8 cellular contexts compared by ENCODE assay signal in genomic region chr5:8756498-8757084, GRCh38.
DNase-seq lines count a peak whose midpoint lies in the region; ATAC-seq and TF ChIP-seq lines count a peak whose summit lies in the region.

No MANE protein-coding gene starts in this region.

- H3F3A ChIP-seq in GM23338 (replicated peaks; ENCODE audit: low read depth): no peaks in the 10 kb centered on the region

- CTCF ChIA-PET in CD4-positive, alpha-beta T cell (lab: Charles Lee): no interaction called here

- peaks cover 26% of the 10 kb centered on the region for H3K9me3 Mint-ChIP-seq in GM23338
- peaks cover 13% of the 10 kb centered on the region for H3K9me3 Mint-ChIP-seq in progenitor cell of endocrine pancreas (ENCODE audit: low read depth)
- peaks cover 16% of the 10 kb centered on the region for H3K9me3 Mint-ChIP-seq in CD4-positive, alpha-beta T cell

- ATAC-seq in GM23338: peak; percentile 66
- no peak for ATAC-seq in HG02798 (IDR thresholded peaks at IDR 0.05; ENCODE audit: poor library complexity, unreplicated experiment)
- ATAC-seq in CD4-positive, alpha-beta T cell (ENCODE audit: poor library complexity): no peak

- no peaks in the 10 kb centered on the region for H3K4me1 ChIP-seq in GM23338 (ENCODE audit: insufficient read depth)

- no peaks in the 10 kb centered on the region for H4K20me1 ChIP-seq in GM23338 (replicated peaks; ENCODE audit: insufficient read depth)

- POLR2A ChIA-PET in CD4-positive, alpha-beta T cell (lab: Charles Lee): no interaction called here

- H3K27ac ChIP-seq in GM23338 (ENCODE audit: low read depth): no peak overlapping the region
- no peak overlapping the region for H3K27ac ChIP-seq in CD4-positive, alpha-beta T cell (ENCODE audit: low read depth, low read length)

- in situ Hi-C loops in ACHN (cut with HindIII; ENCODE audit: low pct_ligation_motif_present, low pct_unique_long_range_greater_than_20kb, low sequenced_read_pairs): no loop called here

- no peak overlapping the region for H3K27ac Mint-ChIP-seq in GM23338
- H3K27ac Mint-ChIP-seq in progenitor cell of endocrine pancreas: no peak overlapping the region
- no peak overlapping the region for H3K27ac Mint-ChIP-seq in CD4-positive, alpha-beta T cell

- TF ChIP-seq CTCF in GM23338 (conservative IDR thresholded peaks at IDR 0.05; ENCODE audit: low read depth in 2 of 2) (peak; percentile 68 to 80), epithelial cell of esophagus (IDR thresholded peaks at IDR 0.05; ENCODE audit: insufficient read depth, low read depth, low read length, missing control alignments) (peak; percentile 73), progenitor cell of endocrine pancreas (IDR thresholded peaks at IDR 0.05; ENCODE audit: unreplicated experiment) (peak; percentile 62)
- no peak for TF ChIP-seq CTCF in CD4-positive, alpha-beta T cell (IDR thresholded peaks at IDR 0.05)

- no peaks in the 10 kb centered on the region; the same call in 1 of the 2 replicates for H3K36me3 ChIP-seq in GM23338 (ENCODE audit: insufficient read depth)

- no peak overlapping the region for H2AFZ ChIP-seq in GM23338

- H3K36me3 Mint-ChIP-seq in GM23338 (ENCODE audit: low read depth): peaks cover 17% of the 10 kb centered on the region
- no peaks in the 10 kb centered on the region for H3K36me3 Mint-ChIP-seq in progenitor cell of endocrine pancreas (ENCODE audit: insufficient read depth)
- H3K36me3 Mint-ChIP-seq in CD4-positive, alpha-beta T cell (ENCODE audit: low read depth): no peaks in the 10 kb centered on the region

- H3K4me3 Mint-ChIP-seq in GM23338 (no peak overlapping the region), progenitor cell of endocrine pancreas (ENCODE audit: low read depth) (no peak overlapping the region)
- H3K4me3 Mint-ChIP-seq in CD4-positive, alpha-beta T cell: no peak overlapping the region

- H3K4me2 ChIP-seq in GM23338: no peak overlapping the region

- H3K79me2 ChIP-seq in GM23338 (replicated peaks; ENCODE audit: insufficient read depth): no peaks in the 10 kb centered on the region

- no peaks in the 10 kb centered on the region for H3K9me3 ChIP-seq in CD4-positive, alpha-beta T cell (ENCODE audit: control insufficient read depth, low read length)

- DNase-seq in ACHN: peak; percentile 37
- peak; percentile 66 for DNase-seq in GM23338 (ENCODE audit: low spot score)
- peak; percentile 83 for DNase-seq in NCI-H748 (lab: John Stamatoyannopoulos, UW; ENCODE audit: unreplicated experiment)
- peak; percentile 60 for DNase-seq in epithelial cell of esophagus (ENCODE audit: low read depth)
- DNase-seq in progenitor cell of endocrine pancreas (ENCODE audit: low spot score, unreplicated experiment): no peak
- no peak for DNase-seq in CD4-positive, alpha-beta T cell
- no peak for DNase-seq in stimulated activated CD4-positive, alpha-beta T cell treated with anti-CD3 and anti-CD28 coated beads, Interleukin-2, amount 100 ng/mL, for 24 hours

- H3K4me3 ChIP-seq in GM23338 (no peak overlapping the region), epithelial cell of esophagus (ENCODE audit: low read length) (no peak overlapping the region)

- intact Hi-C loops in CD4-positive, alpha-beta T cell (cut with DNase I, micrococcal nuclease): no loop called here

- no peaks in the 10 kb centered on the region for H3K27me3 ChIP-seq in GM23338 (ENCODE audit: insufficient read depth)
- no peaks in the 10 kb centered on the region for H3K27me3 ChIP-seq in CD4-positive, alpha-beta T cell (ENCODE audit: control insufficient read depth, insufficient read depth, low read length)

- H3K27me3 Mint-ChIP-seq in GM23338 (ENCODE audit: insufficient read depth, low read depth, poor library complexity) (no peaks in the 10 kb centered on the region), progenitor cell of endocrine pancreas (peaks cover 6% of the 10 kb centered on the region)
- no peaks in the 10 kb centered on the region for H3K27me3 Mint-ChIP-seq in CD4-positive, alpha-beta T cell

- peaks cover 5% of the 10 kb centered on the region; the same call in 2 of the 3 replicates for H3K4me1 Mint-ChIP-seq in GM23338
- H3K4me1 Mint-ChIP-seq in progenitor cell of endocrine pancreas (ENCODE audit: low read depth): no peaks in the 10 kb centered on the region
- no peaks in the 10 kb centered on the region for H3K4me1 Mint-ChIP-seq in CD4-positive, alpha-beta T cell (ENCODE audit: low read depth)

- no peaks in the 10 kb centered on the region; the same call in 1 of the 2 replicates for H3K9me2 ChIP-seq in GM23338 (ENCODE audit: insufficient read depth)

TF ChIP-seq in GM23338, 12 proteins besides CTCF, POLR2A, EP300 and RAD21:
- TF ChIP-seq ZNF114 (CRISPR knock-in tag; IDR thresholded peaks at IDR 0.05) (no peak), EZH2 (IDR thresholded peaks at IDR 0.05; ENCODE audit: low read depth, unreplicated experiment) (no peak), STAT1 (IDR thresholded peaks at IDR 0.05; ENCODE audit: unreplicated experiment) (no peak)

Comparison
In these comparisons a context has a peak if more than half of its experiments do, and no peak if none do; other contexts are left out.
1. DNase-seq: peak in ACHN (single experiment), GM23338 (single experiment), NCI-H748 (single experiment) and epithelial cell of esophagus (single experiment); none in progenitor cell of endocrine pancreas (single experiment), CD4-positive, alpha-beta T cell (0 of 10) and stimulated activated CD4-positive, alpha-beta T cell treated with anti-CD3 and anti-CD28 coated beads, Interleukin-2, amount 100 ng/mL, for 24 hours (0 of 2).